12 cellular contexts compared by ENCODE assay signal in the genomic region with DNA sequence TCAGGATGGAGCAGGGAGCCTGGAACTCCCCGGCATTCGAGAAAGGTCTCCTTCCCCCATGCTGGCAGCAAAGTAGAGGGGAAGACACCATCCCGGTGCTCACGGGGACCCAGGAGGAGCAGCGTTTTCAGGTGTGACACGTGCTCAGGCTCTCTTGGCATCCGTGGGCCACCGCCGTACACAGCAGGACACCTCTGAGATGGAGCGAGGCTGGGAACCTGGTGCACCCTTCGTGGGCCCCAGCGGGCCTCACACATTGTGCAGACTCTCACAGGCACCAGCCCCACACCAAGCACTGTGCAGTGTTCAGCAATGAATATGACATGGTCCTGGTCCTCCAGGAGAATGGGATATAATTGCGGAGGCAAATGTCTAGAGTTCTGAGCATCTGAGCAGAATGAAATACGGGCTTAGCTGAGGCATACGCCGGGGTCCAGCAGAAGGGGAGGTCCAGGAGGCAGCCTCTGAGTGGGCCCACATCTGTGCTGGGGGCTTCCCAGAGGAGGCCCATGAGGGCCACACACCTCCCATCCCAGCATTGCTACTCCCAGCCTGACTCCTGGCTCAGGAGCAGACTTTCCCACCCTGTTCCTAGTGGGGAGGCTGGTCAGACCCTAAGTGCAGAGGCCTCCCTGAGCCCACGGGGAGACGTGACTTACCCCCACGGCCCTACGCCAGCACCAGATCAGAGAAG.
DNase-seq lines count a peak whose midpoint lies in the region; ATAC-seq and TF ChIP-seq lines count a peak whose summit lies in the region.
"Had no signal": no experiment of that assay in that cellular context is flagged by ENCODE, and none has a peak within 500 bp of the region (broad histone marks: within the 10 kb centered on the region; RNA-seq: fewer than 3 reads in every experiment).

No MANE protein-coding gene starts in this region.

- TF ChIP-seq CTCF in mesothelial cell of epicardium (IDR thresholded peaks at IDR 0.05; ENCODE audit: unreplicated experiment) (no peak), type B pancreatic cell (conservative IDR thresholded peaks at IDR 0.05) (no peak)

- no peaks in the 10 kb centered on the region for H3K9me3 Mint-ChIP-seq in mesothelial cell of epicardium
- H3K9me3 Mint-ChIP-seq in type B pancreatic cell, result no peaks in the 10 kb centered on the region

- intact Hi-C loops in Right ventricle myocardium superior (cut with DNase I) (no loop called here), left cardiac atrium (cut with DNase I) (no loop called here)

- peak; percentile 38 for DNase-seq in Right ventricle myocardium superior
- DNase-seq in left cardiac atrium, result no peak
- DNase-seq in mesothelial cell of epicardium (ENCODE audit: low spot score in 2 of 2, unreplicated experiment in 2 of 2), result no peak
- DNase-seq in type B pancreatic cell (ENCODE audit: extremely low spot score, unreplicated experiment), result no peak
- no peak for DNase-seq in NCI-H1436 treated with DMSO at 0.1 percent for 48 hours (lab: John Stamatoyannopoulos, UW)
- DNase-seq in effector CD4-positive, alpha-beta T cell, result no peak
- DNase-seq: activated CD8-positive, alpha-beta memory T cell treated with anti-CD3 and anti-CD28 coated beads, Interleukin-2, amount 50 U/mL, for 48 hours; kidney glomerular epithelial cell; NCI-H146 had no signal

- H3K4me1 Mint-ChIP-seq in mesothelial cell of epicardium (peaks cover 38% of the 10 kb centered on the region), type B pancreatic cell (ENCODE audit: unreplicated experiment) (peaks cover 33% of the 10 kb centered on the region)

- peak overlapping the region; percentile 37 for H3K27ac ChIP-seq in angular gyrus (ENCODE audit: low read depth, low read length)
- H3K27ac ChIP-seq: SJSA1 had no signal

- ATAC-seq in Right ventricle myocardium superior (ENCODE audit: poor library complexity) (no peak), left cardiac atrium (no peak), GM21529 (IDR thresholded peaks at IDR 0.05; ENCODE audit: unreplicated experiment) (no peak)

- H3K27ac Mint-ChIP-seq in mesothelial cell of epicardium, result peak overlapping the region; percentile 43
- no peak overlapping the region for H3K27ac Mint-ChIP-seq in type B pancreatic cell

- H3K4me3 Mint-ChIP-seq in mesothelial cell of epicardium, result peak overlapping the region; percentile 64
- H3K4me3 Mint-ChIP-seq in type B pancreatic cell, result peak overlapping the region; percentile 77

- H3K27me3 Mint-ChIP-seq in mesothelial cell of epicardium (ENCODE audit: low read depth) (no peaks in the 10 kb centered on the region), type B pancreatic cell (no peaks in the 10 kb centered on the region)

- H3K36me3 Mint-ChIP-seq in mesothelial cell of epicardium (no peaks in the 10 kb centered on the region), type B pancreatic cell (no peaks in the 10 kb centered on the region)
